8 cellular contexts compared by ENCODE assay signal in genomic region chr9:706606-707451, GRCh38.
A peak's percentile ranks its signal among the peaks of the same experiment; 100 is the strongest.
DNase-seq lines count a peak whose midpoint lies in the region; ATAC-seq and TF ChIP-seq lines count a peak whose summit lies in the region.

No MANE protein-coding gene starts in this region.

- H3K27ac ChIP-seq in mesodermal cell (ENCODE audit: low read depth, low read length, severe bottlenecking) = peak overlapping the region; percentile 94

- peaks cover 24% of the 10 kb centered on the region for H3K4me1 ChIP-seq in mesodermal cell (ENCODE audit: control insufficient read depth, insufficient read depth, low read length, poor library complexity, severe bottlenecking)

- H3K4me3 ChIP-seq in GM06990 (replicated peaks; ENCODE audit: low read depth, low read length) (peak overlapping the region; percentile 42), mesodermal cell (ENCODE audit: extremely low read depth, insufficient read depth, low read length, poor library complexity, severe bottlenecking) (peak overlapping the region; percentile 42)

- H3K27me3 ChIP-seq in GM06990 (replicated peaks; ENCODE audit: control insufficient read depth, insufficient read depth, low read length) = no peaks in the 10 kb centered on the region

- no peaks in the 10 kb centered on the region for H3K36me3 ChIP-seq in GM06990 (ENCODE audit: control insufficient read depth, insufficient read depth, low read length)
- peaks cover 11% of the 10 kb centered on the region for H3K36me3 ChIP-seq in mesodermal cell (ENCODE audit: control insufficient read depth, insufficient read depth, low read length)

- no peak for DNase-seq in GM06990 (ENCODE audit: extremely low read depth, insufficient read length)
- peak; percentile 77 for DNase-seq in M059J (ENCODE audit: low read depth)
- DNase-seq in activated T-cell treated with anti-CD3 and anti-CD28 coated beads for 24 hours (ENCODE audit: low read depth) = peak; percentile 0
- DNase-seq in erythroblast (lab: John Stamatoyannopoulos, UW) = peak in 1 of 2 experiments; percentile 15
- DNase-seq in superior temporal gyrus (ENCODE audit: extremely low spot score) = no peak

- ATAC-seq in GM19395 (IDR thresholded peaks at IDR 0.05; ENCODE audit: unreplicated experiment) = no peak

- H3K4me1 Mint-ChIP-seq in stimulated activated naive CD8-positive, alpha-beta T cell treated with anti-CD3 and anti-CD28 coated beads, Interleukin-15, Interleukin-2, amounts not matched to agents 100 ng/mL and 50 ng/mL, for 24 hours (ENCODE audit: low read depth) = peaks cover 22% of the 10 kb centered on the region

- WGBS in mesodermal cell (ENCODE audit: insufficient coverage in 2 of 2), 2 experiments = 6 to 11% methylated on average over 28 to 44 of the region's 51 CpGs

- TF ChIP-seq POLR2A in erythroblast (IDR thresholded peaks at IDR 0.05; ENCODE audit: low read length) = peak; percentile 42

- no peaks in the 10 kb centered on the region for H3K9me3 ChIP-seq in mesodermal cell (ENCODE audit: control insufficient read depth, low read length)

- peaks cover 4% of the 10 kb centered on the region for H3K27me3 Mint-ChIP-seq in stimulated activated naive CD8-positive, alpha-beta T cell treated with anti-CD3 and anti-CD28 coated beads, Interleukin-15, Interleukin-2, amounts not matched to agents 100 ng/mL and 50 ng/mL, for 24 hours

- peak overlapping the region; percentile 89 for H3K4me3 Mint-ChIP-seq in stimulated activated naive CD8-positive, alpha-beta T cell treated with anti-CD3 and anti-CD28 coated beads, Interleukin-15, Interleukin-2, amounts not matched to agents 100 ng/mL and 50 ng/mL, for 24 hours

- H3K9me3 Mint-ChIP-seq in stimulated activated naive CD8-positive, alpha-beta T cell treated with anti-CD3 and anti-CD28 coated beads, Interleukin-15, Interleukin-2, amounts not matched to agents 100 ng/mL and 50 ng/mL, for 24 hours = no peaks in the 10 kb centered on the region

- peaks cover 6% of the 10 kb centered on the region for H3K36me3 Mint-ChIP-seq in stimulated activated naive CD8-positive, alpha-beta T cell treated with anti-CD3 and anti-CD28 coated beads, Interleukin-15, Interleukin-2, amounts not matched to agents 100 ng/mL and 50 ng/mL, for 24 hours (ENCODE audit: low read depth)

- TF ChIP-seq CTCF in GM06990 (IDR thresholded peaks at IDR 0.05; ENCODE audit: insufficient read depth, low read length, poor library complexity, severe bottlenecking) = no peak

- H3K27ac Mint-ChIP-seq in stimulated activated naive CD8-positive, alpha-beta T cell treated with anti-CD3 and anti-CD28 coated beads, Interleukin-15, Interleukin-2, amounts not matched to agents 100 ng/mL and 50 ng/mL, for 24 hours = peak overlapping the region; percentile 97

Comparison
In these comparisons a context has a peak if more than half of its experiments do, and no peak if none do; other contexts are left out.
1. DNase-seq: peak in M059J (single experiment) and activated T-cell treated with anti-CD3 and anti-CD28 coated beads for 24 hours (single experiment); none in GM06990 (single experiment) and superior temporal gyrus (single experiment).